In the genomic region with DNA sequence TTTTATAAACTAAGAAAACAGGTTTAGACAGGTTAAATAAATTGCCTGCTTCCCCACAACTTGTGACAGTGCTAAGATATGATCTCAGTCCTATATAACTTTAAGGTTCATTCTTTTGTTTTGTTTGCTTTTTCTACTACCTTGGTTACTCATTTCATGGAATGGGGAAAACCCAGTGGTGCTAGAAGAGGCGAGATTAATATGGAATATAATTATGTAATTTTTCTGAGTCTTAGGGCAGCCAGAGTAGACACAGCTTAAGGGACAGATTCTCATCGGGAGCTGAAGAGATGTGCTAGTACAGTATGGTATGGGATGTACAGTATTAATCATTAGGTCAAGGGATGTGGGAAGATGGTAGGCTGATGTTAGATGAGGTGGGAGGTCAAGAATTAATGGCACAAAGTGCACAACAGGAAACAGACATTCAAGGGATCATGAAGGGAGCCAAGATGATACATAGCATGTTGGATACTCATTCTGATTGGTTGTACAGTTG, we compare ENCODE assay signal across 16 cellular contexts. TPM values are rescaled to one million over a fixed set of nuclear protein-coding genes. Genes with fewer than 3 reads are reported as not detected.
DNase-seq lines count a peak whose midpoint lies in the region; ATAC-seq and TF ChIP-seq lines count a peak whose summit lies in the region.
"Had no signal": no experiment of that assay in that cellular context is flagged by ENCODE, and none has a peak within 500 bp of the region (broad histone marks: within the 10 kb centered on the region; RNA-seq: fewer than 3 reads in every experiment).

No MANE protein-coding gene starts in this region.

- no peak overlapping the region for H2BK120ac ChIP-seq in mesenchymal stem cell (ENCODE audit: low read depth, low read length)

- 89% methylated on average over 2 of the region's 2 CpGs for WGBS in mesenchymal stem cell

- no peaks in the 10 kb centered on the region for H3K9me3 ChIP-seq in mesenchymal stem cell (ENCODE audit: control insufficient read depth, low read length)
- H3K9me3 ChIP-seq: ovary had no signal

- H3K14ac ChIP-seq in mesenchymal stem cell (ENCODE audit: low read length in 2 of 2) = no peak overlapping the region

- H3K36me3 ChIP-seq in mesenchymal stem cell (ENCODE audit: control insufficient read depth in 1 of 2, insufficient read depth in 2 of 2, low read depth in 1 of 2, low read length in 2 of 2) = peaks cover 8 to 34% of the 10 kb centered on the region in 2 experiments

- H3K9ac ChIP-seq in mesenchymal stem cell (ENCODE audit: low read length) = peak overlapping the region; percentile 70

- H3K4me2 ChIP-seq in mesenchymal stem cell (ENCODE audit: low read length, poor library complexity, severe bottlenecking) = no peak overlapping the region

- H3K4me1 ChIP-seq in mesenchymal stem cell (ENCODE audit: control insufficient read depth, insufficient read depth, low read depth, low read length) = peaks cover 12% of the 10 kb centered on the region

- H4K91ac ChIP-seq in mesenchymal stem cell (ENCODE audit: low read length) = no peak overlapping the region

- DNase-seq in ELR (ENCODE audit: low read depth) (peak; percentile 47), LNCaP clone FGC (ENCODE audit: low read depth) (peak; percentile 60), choroid plexus epithelial cell (ENCODE audit: low read depth) (peak; percentile 62), mesenchymal stem cell (peak; percentile 30), AG20443 (ENCODE audit: low spot score) (no peak), NOMO-1 treated with DMSO at 0.1 percent for 48 hours (lab: John Stamatoyannopoulos, UW; ENCODE audit: unreplicated experiment) (no peak)
- DNase-seq: activated CD4-positive, alpha-beta T cell treated with anti-CD3 and anti-CD28 coated beads, Interleukin-2, amount 50 U/mL, for 48 hours; DMS153; islet precursor cell; NCI-H187; NCI-H748 treated with DMSO at 0.1 percent for 48 hours; ovary; RPMI8226; substantia nigra had no signal

- H3K27ac ChIP-seq in mesenchymal stem cell (ENCODE audit: low read length, poor library complexity, severe bottlenecking) = peak overlapping the region; percentile 36
- H3K27ac ChIP-seq: ovary had no signal

- H2BK12ac ChIP-seq in mesenchymal stem cell (ENCODE audit: low read length in 2 of 2) = no peak overlapping the region

- no peak overlapping the region for H2AFZ ChIP-seq in mesenchymal stem cell (ENCODE audit: low read depth, low read length)

- H3K79me1 ChIP-seq in mesenchymal stem cell (replicated peaks; ENCODE audit: low read length, poor library complexity, severe bottlenecking) = peaks cover 7% of the 10 kb centered on the region

- H3K27me3 ChIP-seq in mesenchymal stem cell (ENCODE audit: control insufficient read depth in 1 of 2, insufficient read depth in 1 of 2, low read length in 2 of 2) = no peaks in the 10 kb centered on the region
- H3K27me3 ChIP-seq: ovary had no signal

- H4K8ac ChIP-seq in mesenchymal stem cell (ENCODE audit: low read length) = no peak overlapping the region

- H2AK5ac ChIP-seq in mesenchymal stem cell (ENCODE audit: low read length, severe bottlenecking) = no peak overlapping the region

- TF ChIP-seq CTCF in LNCaP clone FGC (IDR thresholded peaks at IDR 0.05; ENCODE audit: control insufficient read depth, extremely low read depth, insufficient read depth) (no peak), choroid plexus epithelial cell (conservative IDR thresholded peaks at IDR 0.05; ENCODE audit: low read depth, low read length) (no peak)

- no peak overlapping the region for H3K18ac ChIP-seq in mesenchymal stem cell (ENCODE audit: low read depth in 1 of 2, low read length in 2 of 2)

- H3K4ac ChIP-seq in mesenchymal stem cell (ENCODE audit: low read depth in 1 of 2, low read length in 2 of 2) = no peak overlapping the region

- H2BK15ac ChIP-seq in mesenchymal stem cell (ENCODE audit: low read depth, poor library complexity, severe bottlenecking) = no peak overlapping the region

- no peak overlapping the region for H3K23ac ChIP-seq in mesenchymal stem cell (ENCODE audit: low read length in 2 of 2)

- H3K4me3 ChIP-seq in LNCaP clone FGC (ENCODE audit: low read depth, low read length) (no peak overlapping the region), choroid plexus epithelial cell (ENCODE audit: low read depth, low read length) (no peak overlapping the region), mesenchymal stem cell (ENCODE audit: insufficient read depth in 1 of 2, low read depth in 1 of 2, low read length in 2 of 2) (no peak overlapping the region)
- H3K4me3 ChIP-seq: ovary had no signal

- H2BK5ac ChIP-seq in mesenchymal stem cell (ENCODE audit: low read depth, low read length, poor library complexity, severe bottlenecking) = no peak overlapping the region

- ATAC-seq in HG02642 (IDR thresholded peaks at IDR 0.05; ENCODE audit: poor library complexity, unreplicated experiment) (no peak), HG03469 (IDR thresholded peaks at IDR 0.05; ENCODE audit: unreplicated experiment) (no peak)

RNA-seq across cellular contexts. Expression of a gene that starts 6.2 kb away (rescaled TPM):
- 12.1 TPM for polyA plus RNA-seq in mesenchymal stem cell (2013, experiment 1 of 2)
- polyA plus RNA-seq in mesenchymal stem cell (2013, experiment 2 of 2) = 11.4 TPM

Comparison
In these comparisons a context has a peak if more than half of its experiments do, and no peak if none do; other contexts are left out.
1. DNase-seq: peak in ELR (single experiment), LNCaP clone FGC (single experiment), choroid plexus epithelial cell (single experiment) and mesenchymal stem cell (single experiment); none in AG20443 (single experiment) and NOMO-1 treated with DMSO at 0.1 percent for 48 hours (single experiment).